Comparison of ENCODE assay signal across 30 cellular contexts in genomic region chr14:50127802-50128201, GRCh38.
"Had no signal": no experiment of that assay in that cellular context is flagged by ENCODE, and none has a peak within 500 bp of the region (broad histone marks: within the 10 kb centered on the region; RNA-seq: fewer than 3 reads in every experiment).

No MANE protein-coding gene starts in this region.

- H3K4me3 Mint-ChIP-seq: immature natural killer cell; naive thymus-derived CD4-positive, alpha-beta T cell; natural killer cell treated with Interleukin-12 subunit alpha and Interleukin-12 subunit beta and Interleukin-15 and Interleukin-18, amount 100 ng/mL, for 72 hours; stimulated activated naive B cell treated with anti-CD40 and anti-IgM and Interleukin-4, amounts not matched to agents 10 μg/mL and 1 μg/mL and 100 μg/mL, for 72 hours had no signal

- H3K36me3 ChIP-seq: ovary, prostate gland had no signal

- H3K27ac Mint-ChIP-seq: stimulated activated naive B cell treated with anti-CD40 and anti-IgM and Interleukin-4, amounts not matched to agents 10 μg/mL and 1 μg/mL and 100 μg/mL, for 72 hours had no signal

- H3K27me3 Mint-ChIP-seq: naive thymus-derived CD4-positive, alpha-beta T cell; natural killer cell treated with Interleukin-12 subunit alpha and Interleukin-12 subunit beta and Interleukin-15 and Interleukin-18, amount 100 ng/mL, for 72 hours; stimulated activated naive B cell treated with anti-CD40 and anti-IgM and Interleukin-4, amounts not matched to agents 10 μg/mL and 1 μg/mL and 100 μg/mL, for 72 hours had no signal

- ATAC-seq: left colon; left lung; mucosa of descending colon; naive thymus-derived CD4-positive, alpha-beta T cell; natural killer cell treated with Interleukin-12 subunit alpha and Interleukin-12 subunit beta and Interleukin-15 and Interleukin-18, amount 100 ng/mL, for 72 hours; right cardiac atrium; sciatic nerve; stimulated activated naive B cell treated with anti-CD40 and anti-IgM and Interleukin-4, amounts not matched to agents 10 μg/mL and 1 μg/mL and 100 μg/mL, for 72 hours; stimulated activated naive CD8-positive, alpha-beta T cell treated with anti-CD3 and anti-CD28 coated beads, Interleukin-15, Interleukin-2, amounts not matched to agents 100 U/mL and 50 U/mL, for 24 hours had no signal

- H3K27me3 ChIP-seq: left lung, ovary, stomach, testis, thyroid gland, transverse colon, upper lobe of left lung, vagina had no signal

- FAIRE-seq: islet of Langerhans, kidney had no signal

- H3K9me3 ChIP-seq: left lung, mucosa of descending colon, ovary, prostate gland, stomach, testis, thyroid gland, transverse colon, upper lobe of left lung, vagina had no signal

- H3K4me1 ChIP-seq: left lung, prostate gland, stomach, testis, thyroid gland, transverse colon, upper lobe of left lung, vagina had no signal

- DNase-seq: hippocampal formation; immature natural killer cell; kidney; left colon; left lung; midbrain; mucosa of descending colon; naive thymus-derived CD4-positive, alpha-beta T cell; ovary; posterior cingulate gyrus; retina; right cardiac atrium; stimulated activated CD4-positive, alpha-beta T cell treated with anti-CD3 and anti-CD28 coated beads, Interleukin-12 subunit alpha, Interleukin-12 subunit beta, amount 100 ng/mL, for 4 hours; stimulated activated CD4-positive, alpha-beta T cell treated with anti-CD3 and anti-CD28 coated beads, Interleukin-15, amount 100 ng/mL, for 24 hours; stimulated activated CD4-positive, alpha-beta T cell treated with anti-CD3 and anti-CD28 coated beads, Interleukin-2, amount 100 ng/mL, for 24 hours; stimulated activated CD4-positive, alpha-beta T cell treated with anti-CD3 and anti-CD28 coated beads, Interleukin-4, amount 100 ng/mL, for 1 hour; stimulated activated naive B cell treated with anti-CD40 and anti-IgM and Interleukin-4, amounts not matched to agents 10 μg/mL and 1 μg/mL and 100 μg/mL, for 72 hours; stimulated activated naive CD8-positive, alpha-beta T cell treated with anti-CD3 and anti-CD28 coated beads, Interleukin-15, Interleukin-2, amounts not matched to agents 100 U/mL and 50 U/mL, for 24 hours; stomach; testis; thyroid gland; transverse colon; upper lobe of left lung had no signal

- H3K9me3 Mint-ChIP-seq: immature natural killer cell; natural killer cell treated with Interleukin-12 subunit alpha and Interleukin-12 subunit beta and Interleukin-15 and Interleukin-18, amount 100 ng/mL, for 72 hours had no signal

- H3K4me1 Mint-ChIP-seq: immature natural killer cell had no signal

- H3K4me3 ChIP-seq: left lung, lung, mucosa of descending colon, ovary, prostate gland, skin epidermis, stomach, testis, thyroid gland, transverse colon, upper lobe of left lung, vagina had no signal

- H3K27ac ChIP-seq: left lung, ovary, prostate gland, skin epidermis, stomach, testis, thyroid gland, transverse colon, upper lobe of left lung, vagina had no signal
